Comparison of ENCODE assay signal across 2 cellular contexts in the genomic region with DNA sequence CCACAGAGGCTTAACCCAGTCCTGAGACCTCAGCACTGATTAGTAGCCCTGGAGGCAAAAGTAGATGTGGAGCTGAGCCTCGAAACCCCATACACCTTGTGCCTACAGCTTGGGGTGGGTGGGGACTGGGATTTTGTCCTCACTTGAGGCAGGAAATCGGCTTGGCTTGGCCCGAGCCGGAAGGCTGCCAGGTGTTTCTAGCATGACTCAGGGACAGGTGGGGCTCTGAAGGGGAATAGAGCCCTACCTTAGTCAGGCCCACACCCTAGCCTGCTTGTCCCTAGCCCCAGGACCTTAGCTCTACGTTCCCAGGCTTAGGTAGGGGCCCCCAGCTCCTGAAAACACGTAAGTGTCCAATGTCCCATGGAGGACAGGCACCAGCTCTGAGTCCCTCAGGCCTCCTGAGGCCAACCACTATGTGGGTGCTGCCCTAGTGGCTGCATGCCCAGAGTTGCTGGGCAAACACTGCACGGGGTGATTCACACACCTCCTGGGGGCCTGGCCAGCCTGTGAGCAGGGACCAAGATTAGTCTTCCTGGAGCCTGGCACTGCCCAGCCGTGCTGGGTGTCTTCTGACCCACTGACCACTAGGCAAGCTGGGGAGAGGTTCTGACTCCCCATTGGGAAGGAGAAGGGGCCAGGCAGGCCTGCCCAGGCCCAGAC.
TF ChIP-seq lines count a peak whose summit lies in the region.

No MANE protein-coding gene starts in this region.

TF ChIP-seq in GM12878, 131 proteins besides CTCF, POLR2A, EP300 and RAD21 (continues in another document):
- no peak for TF ChIP-seq MYC (IDR thresholded peaks at IDR 0.05; ENCODE audit: insufficient read depth, insufficient read length, insufficient replicate concordance, low read length, severe bottlenecking)
- TF ChIP-seq SMC3 (IDR thresholded peaks at IDR 0.05; ENCODE audit: borderline replicate concordance, low read length), result no peak
- no peak for TF ChIP-seq LARP7 (IDR thresholded peaks at IDR 0.05)
- TF ChIP-seq, protein P1, sequence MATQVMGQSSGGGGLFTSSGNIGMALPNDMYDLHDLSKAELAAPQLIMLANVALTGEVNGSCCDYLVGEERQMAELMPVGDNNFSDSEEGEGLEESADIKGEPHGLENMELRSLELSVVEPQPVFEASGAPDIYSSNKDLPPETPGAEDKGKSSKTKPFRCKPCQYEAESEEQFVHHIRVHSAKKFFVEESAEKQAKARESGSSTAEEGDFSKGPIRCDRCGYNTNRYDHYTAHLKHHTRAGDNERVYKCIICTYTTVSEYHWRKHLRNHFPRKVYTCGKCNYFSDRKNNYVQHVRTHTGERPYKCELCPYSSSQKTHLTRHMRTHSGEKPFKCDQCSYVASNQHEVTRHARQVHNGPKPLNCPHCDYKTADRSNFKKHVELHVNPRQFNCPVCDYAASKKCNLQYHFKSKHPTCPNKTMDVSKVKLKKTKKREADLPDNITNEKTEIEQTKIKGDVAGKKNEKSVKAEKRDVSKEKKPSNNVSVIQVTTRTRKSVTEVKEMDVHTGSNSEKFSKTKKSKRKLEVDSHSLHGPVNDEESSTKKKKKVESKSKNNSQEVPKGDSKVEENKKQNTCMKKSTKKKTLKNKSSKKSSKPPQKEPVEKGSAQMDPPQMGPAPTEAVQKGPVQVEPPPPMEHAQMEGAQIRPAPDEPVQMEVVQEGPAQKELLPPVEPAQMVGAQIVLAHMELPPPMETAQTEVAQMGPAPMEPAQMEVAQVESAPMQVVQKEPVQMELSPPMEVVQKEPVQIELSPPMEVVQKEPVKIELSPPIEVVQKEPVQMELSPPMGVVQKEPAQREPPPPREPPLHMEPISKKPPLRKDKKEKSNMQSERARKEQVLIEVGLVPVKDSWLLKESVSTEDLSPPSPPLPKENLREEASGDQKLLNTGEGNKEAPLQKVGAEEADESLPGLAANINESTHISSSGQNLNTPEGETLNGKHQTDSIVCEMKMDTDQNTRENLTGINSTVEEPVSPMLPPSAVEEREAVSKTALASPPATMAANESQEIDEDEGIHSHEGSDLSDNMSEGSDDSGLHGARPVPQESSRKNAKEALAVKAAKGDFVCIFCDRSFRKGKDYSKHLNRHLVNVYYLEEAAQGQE (IDR thresholded peaks at IDR 0.05; ENCODE audit: low read depth, low read length), result no peak
- TF ChIP-seq, protein P2, sequence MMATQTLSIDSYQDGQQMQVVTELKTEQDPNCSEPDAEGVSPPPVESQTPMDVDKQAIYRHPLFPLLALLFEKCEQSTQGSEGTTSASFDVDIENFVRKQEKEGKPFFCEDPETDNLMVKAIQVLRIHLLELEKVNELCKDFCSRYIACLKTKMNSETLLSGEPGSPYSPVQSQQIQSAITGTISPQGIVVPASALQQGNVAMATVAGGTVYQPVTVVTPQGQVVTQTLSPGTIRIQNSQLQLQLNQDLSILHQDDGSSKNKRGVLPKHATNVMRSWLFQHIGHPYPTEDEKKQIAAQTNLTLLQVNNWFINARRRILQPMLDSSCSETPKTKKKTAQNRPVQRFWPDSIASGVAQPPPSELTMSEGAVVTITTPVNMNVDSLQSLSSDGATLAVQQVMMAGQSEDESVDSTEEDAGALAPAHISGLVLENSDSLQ (IDR thresholded peaks at IDR 0.05), result no peak
- TF ChIP-seq CREM (IDR thresholded peaks at IDR 0.05; ENCODE audit: low read depth), result no peak
- TF ChIP-seq SIX5 (IDR thresholded peaks at IDR 0.05; ENCODE audit: low read depth, low read length, severe bottlenecking), result no peak
- no peak for TF ChIP-seq POLR2AphosphoS2 (IDR thresholded peaks at IDR 0.05; ENCODE audit: low read depth, low read length)
- no peak for TF ChIP-seq FOS (IDR thresholded peaks at IDR 0.05; ENCODE audit: borderline replicate concordance, extremely low read depth, insufficient read length)
- TF ChIP-seq, protein P3, sequence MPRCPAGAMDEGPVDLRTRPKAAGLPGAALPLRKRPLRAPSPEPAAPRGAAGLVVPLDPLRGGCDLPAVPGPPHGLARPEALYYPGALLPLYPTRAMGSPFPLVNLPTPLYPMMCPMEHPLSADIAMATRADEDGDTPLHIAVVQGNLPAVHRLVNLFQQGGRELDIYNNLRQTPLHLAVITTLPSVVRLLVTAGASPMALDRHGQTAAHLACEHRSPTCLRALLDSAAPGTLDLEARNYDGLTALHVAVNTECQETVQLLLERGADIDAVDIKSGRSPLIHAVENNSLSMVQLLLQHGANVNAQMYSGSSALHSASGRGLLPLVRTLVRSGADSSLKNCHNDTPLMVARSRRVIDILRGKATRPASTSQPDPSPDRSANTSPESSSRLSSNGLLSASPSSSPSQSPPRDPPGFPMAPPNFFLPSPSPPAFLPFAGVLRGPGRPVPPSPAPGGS (IDR thresholded peaks at IDR 0.05; ENCODE audit: borderline replicate concordance, insufficient read depth, low read depth, low read length, poor library complexity, severe bottlenecking), result no peak
- TF ChIP-seq, protein P4, sequence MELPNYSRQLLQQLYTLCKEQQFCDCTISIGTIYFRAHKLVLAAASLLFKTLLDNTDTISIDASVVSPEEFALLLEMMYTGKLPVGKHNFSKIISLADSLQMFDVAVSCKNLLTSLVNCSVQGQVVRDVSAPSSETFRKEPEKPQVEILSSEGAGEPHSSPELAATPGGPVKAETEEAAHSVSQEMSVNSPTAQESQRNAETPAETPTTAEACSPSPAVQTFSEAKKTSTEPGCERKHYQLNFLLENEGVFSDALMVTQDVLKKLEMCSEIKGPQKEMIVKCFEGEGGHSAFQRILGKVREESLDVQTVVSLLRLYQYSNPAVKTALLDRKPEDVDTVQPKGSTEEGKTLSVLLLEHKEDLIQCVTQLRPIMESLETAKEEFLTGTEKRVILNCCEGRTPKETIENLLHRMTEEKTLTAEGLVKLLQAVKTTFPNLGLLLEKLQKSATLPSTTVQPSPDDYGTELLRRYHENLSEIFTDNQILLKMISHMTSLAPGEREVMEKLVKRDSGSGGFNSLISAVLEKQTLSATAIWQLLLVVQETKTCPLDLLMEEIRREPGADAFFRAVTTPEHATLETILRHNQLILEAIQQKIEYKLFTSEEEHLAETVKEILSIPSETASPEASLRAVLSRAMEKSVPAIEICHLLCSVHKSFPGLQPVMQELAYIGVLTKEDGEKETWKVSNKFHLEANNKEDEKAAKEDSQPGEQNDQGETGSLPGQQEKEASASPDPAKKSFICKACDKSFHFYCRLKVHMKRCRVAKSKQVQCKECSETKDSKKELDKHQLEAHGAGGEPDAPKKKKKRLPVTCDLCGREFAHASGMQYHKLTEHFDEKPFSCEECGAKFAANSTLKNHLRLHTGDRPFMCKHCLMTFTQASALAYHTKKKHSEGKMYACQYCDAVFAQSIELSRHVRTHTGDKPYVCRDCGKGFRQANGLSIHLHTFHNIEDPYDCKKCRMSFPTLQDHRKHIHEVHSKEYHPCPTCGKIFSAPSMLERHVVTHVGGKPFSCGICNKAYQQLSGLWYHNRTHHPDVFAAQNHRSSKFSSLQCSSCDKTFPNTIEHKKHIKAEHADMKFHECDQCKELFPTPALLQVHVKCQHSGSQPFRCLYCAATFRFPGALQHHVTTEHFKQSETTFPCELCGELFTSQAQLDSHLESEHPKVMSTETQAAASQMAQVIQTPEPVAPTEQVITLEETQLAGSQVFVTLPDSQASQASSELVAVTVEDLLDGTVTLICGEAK (IDR thresholded peaks at IDR 0.05; ENCODE audit: borderline replicate concordance), result no peak
- no peak for TF ChIP-seq WRNIP1 (IDR thresholded peaks at IDR 0.05; ENCODE audit: borderline replicate concordance, low read depth, low read length)
- no peak for TF ChIP-seq MTA2 (IDR thresholded peaks at IDR 0.05; ENCODE audit: low read depth)
- TF ChIP-seq CBFB (IDR thresholded peaks at IDR 0.05; ENCODE audit: low read depth), result no peak

TF ChIP-seq in GM12891, 5 proteins besides CTCF, POLR2A, EP300 and RAD21:
- no peak for TF ChIP-seq PAX5 (IDR thresholded peaks at IDR 0.05; ENCODE audit: insufficient read depth, low read length, severe bottlenecking)
- no peak for TF ChIP-seq SPI1 (IDR thresholded peaks at IDR 0.05; ENCODE audit: low read depth, low read length)
- no peak for TF ChIP-seq POU2F2 (IDR thresholded peaks at IDR 0.05; ENCODE audit: low read depth, low read length)
- no peak for TF ChIP-seq TAF1 (IDR thresholded peaks at IDR 0.05; ENCODE audit: low read depth, low read length)
- no peak for TF ChIP-seq POLR2AphosphoS5 (IDR thresholded peaks at IDR 0.05; ENCODE audit: low read depth, low read length)
TF ChIP-seq in GM12891: peak in this region for 0.
